Comparison of ENCODE assay signal across 37 cellular contexts in the genomic region with DNA sequence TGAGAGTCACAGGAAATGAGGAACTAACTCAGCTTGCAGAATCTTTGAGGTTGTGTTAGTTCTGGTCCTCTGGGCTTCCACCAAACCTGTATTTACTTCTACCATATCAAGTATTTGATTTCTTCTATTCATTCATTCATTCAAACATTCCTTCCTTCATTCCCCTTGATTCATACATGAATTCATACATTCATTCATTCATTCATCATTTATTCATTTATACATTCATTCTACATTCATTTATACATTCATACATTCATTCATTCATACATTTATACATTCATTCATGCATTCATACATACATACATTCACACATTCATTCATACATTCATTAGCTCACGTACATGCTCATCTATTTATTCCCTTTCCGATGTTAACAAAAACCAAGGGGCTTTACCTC.
"Had no signal": no experiment of that assay in that cellular context is flagged by ENCODE, and none has a peak within 500 bp of the region (broad histone marks: within the 10 kb centered on the region; RNA-seq: fewer than 3 reads in every experiment).

No MANE protein-coding gene starts in this region.

- H3K4me1 Mint-ChIP-seq: activated naive CD4-positive, alpha-beta T cell treated with anti-CD3 and anti-CD28 coated beads, Interleukin-2, amount 50 U/mL, for 24 hours; activated naive CD8-positive, alpha-beta T cell treated with anti-CD3 and anti-CD28 coated beads for 36 hours; activated naive CD8-positive, alpha-beta T cell treated with anti-CD3 and anti-CD28 coated beads, Interleukin-2, amount 50 U/mL, for 24 hours; activated T-helper 17 cell treated with anti-CD3 and anti-CD28 coated beads, Interleukin-2, amount 50 U/mL, for 72 hours; central memory CD8-positive, alpha-beta T cell had no signal

- DNase-seq: activated effector memory CD4-positive, alpha-beta T cell treated with anti-CD3 and anti-CD28 coated beads, Interleukin-2, amount 50 U/mL, for 16 hours; activated effector memory CD4-positive, alpha-beta T cell treated with Interleukin-2 at 50 U/mL for 16 hours; activated gamma-delta T cell; activated gamma-delta T cell treated with Interleukin-2 at 50 U/mL for 16 hours; activated naive CD4-positive, alpha-beta T cell treated with anti-CD3 and anti-CD28 coated beads for 36 hours; activated naive CD4-positive, alpha-beta T cell treated with anti-CD3 and anti-CD28 coated beads, Interleukin-2, amount 10 ng/mL, durations not matched to agents 7 days and 5 days; activated naive CD4-positive, alpha-beta T cell treated with anti-CD3 and anti-CD28 coated beads, Interleukin-2, amount 50 U/mL, for 16 hours; activated naive CD4-positive, alpha-beta T cell treated with Interleukin-2 at 50 U/mL for 16 hours; activated naive CD8-positive, alpha-beta T cell treated with anti-CD3 and anti-CD28 coated beads for 36 hours; activated naive CD8-positive, alpha-beta T cell treated with anti-CD3 and anti-CD28 coated beads, Interleukin-2, amount 10 ng/mL, durations not matched to agents 7 days and 5 days; activated naive CD8-positive, alpha-beta T cell treated with anti-CD3 and anti-CD28 coated beads, Interleukin-2, amount 50 U/mL, for 24 hours; activated T-cell treated with anti-CD3 and anti-CD28 coated beads, Interleukin-2, amount 50 U/mL, for 4 hours; activated T-cell treated with anti-CD3 and anti-CD28 coated beads, Interleukin-2, amount 50 U/mL, for 48 hours; activated T-cell treated with anti-CD3 and anti-CD28 coated beads, Interleukin-2, amount 50 U/mL, for 72 hours; adrenal gland; amniotic stem cell; amygdala; anterior cingulate cortex; body of pancreas; brain microvascular endothelial cell; caudate nucleus; central memory CD4-positive, alpha-beta T cell; cerebellar nuclear complex; colonic mucosa had no signal

- H3K36me3 Mint-ChIP-seq: activated naive CD4-positive, alpha-beta T cell treated with anti-CD3 and anti-CD28 coated beads, Interleukin-2, amount 10 ng/mL, durations not matched to agents 7 days and 5 days; activated naive CD4-positive, alpha-beta T cell treated with anti-CD3 and anti-CD28 coated beads, Interleukin-2, amount 50 U/mL, for 24 hours; activated naive CD4-positive, alpha-beta T cell treated with anti-CD3 and anti-CD28 coated beads, Interleukin-2, amount 50 U/mL, for 72 hours; activated naive CD8-positive, alpha-beta T cell; activated naive CD8-positive, alpha-beta T cell treated with anti-CD3 and anti-CD28 coated beads for 36 hours; brain had no signal

- H3K36me3 ChIP-seq: adrenal gland, ascending aorta, brain microvascular endothelial cell, breast epithelium, cardiac muscle cell, colonic mucosa had no signal

- H3K27ac ChIP-seq: adrenal gland, ascending aorta, body of pancreas, brain microvascular endothelial cell, breast epithelium, cardiac muscle cell, colonic mucosa had no signal

- H3K9me3 ChIP-seq: adrenal gland, ascending aorta, body of pancreas, breast epithelium, colonic mucosa had no signal

- H3K27ac Mint-ChIP-seq: activated naive CD4-positive, alpha-beta T cell treated with anti-CD3 and anti-CD28 coated beads for 36 hours; activated naive CD4-positive, alpha-beta T cell treated with anti-CD3 and anti-CD28 coated beads, Interleukin-2, amount 10 ng/mL, durations not matched to agents 7 days and 5 days; activated naive CD4-positive, alpha-beta T cell treated with anti-CD3 and anti-CD28 coated beads, Interleukin-2, amount 50 U/mL, for 24 hours; activated naive CD4-positive, alpha-beta T cell treated with anti-CD3 and anti-CD28 coated beads, Interleukin-2, amount 50 U/mL, for 72 hours; activated naive CD8-positive, alpha-beta T cell; activated naive CD8-positive, alpha-beta T cell treated with anti-CD3 and anti-CD28 coated beads for 36 hours; activated naive CD8-positive, alpha-beta T cell treated with anti-CD3 and anti-CD28 coated beads, Interleukin-2, amount 10 ng/mL, durations not matched to agents 7 days and 5 days; activated naive CD8-positive, alpha-beta T cell treated with anti-CD3 and anti-CD28 coated beads, Interleukin-2, amount 50 U/mL, for 24 hours; activated T-cell treated with anti-CD3 and anti-CD28 coated beads, Interleukin-2, amount 50 U/mL, for 72 hours; activated T-helper 1 cell treated with anti-CD3 and anti-CD28 coated beads, Interleukin-12 subunit alpha, Interleukin-12 subunit beta, Interleukin-2, Interleukin-4 antibody, amounts not matched to agents 30 ng/mL and 10 ng/mL and 1 ng/mL, durations not matched to agents 14 hours and 24 hours and 36 hours; activated T-helper 17 cell treated with anti-CD3 and anti-CD28 coated beads, Interleukin-2, amount 50 U/mL, for 72 hours; activated T-helper 2 cell treated with anti-CD3 and anti-CD28 coated beads, Interferon-gamma antibody, Interleukin-2, Interleukin-4, amounts not matched to agents 10 μg/mL and 5 μg/mL and 100 μg/mL, durations not matched to agents 14 hours and 24 hours and 36 hours; brain had no signal

- H3K27me3 ChIP-seq: ascending aorta, body of pancreas, breast epithelium, cardiac muscle cell, colonic mucosa had no signal

- H3K4me1 ChIP-seq: adrenal gland, ascending aorta, body of pancreas, breast epithelium, colonic mucosa had no signal

- H3K4me3 Mint-ChIP-seq: activated naive CD4-positive, alpha-beta T cell treated with anti-CD3 and anti-CD28 coated beads for 36 hours; activated naive CD4-positive, alpha-beta T cell treated with anti-CD3 and anti-CD28 coated beads, Interleukin-2, amount 10 ng/mL, durations not matched to agents 7 days and 5 days; activated naive CD4-positive, alpha-beta T cell treated with anti-CD3 and anti-CD28 coated beads, Interleukin-2, amount 50 U/mL, for 24 hours; activated naive CD8-positive, alpha-beta T cell; activated naive CD8-positive, alpha-beta T cell treated with anti-CD3 and anti-CD28 coated beads for 36 hours; activated naive CD8-positive, alpha-beta T cell treated with anti-CD3 and anti-CD28 coated beads, Interleukin-2, amount 10 ng/mL, durations not matched to agents 7 days and 5 days; activated naive CD8-positive, alpha-beta T cell treated with anti-CD3 and anti-CD28 coated beads, Interleukin-2, amount 50 U/mL, for 24 hours; activated T-cell treated with anti-CD3 and anti-CD28 coated beads, Interleukin-2, amount 50 U/mL, for 4 hours; activated T-cell treated with anti-CD3 and anti-CD28 coated beads, Interleukin-2, amount 50 U/mL, for 72 hours; activated T-helper 1 cell treated with anti-CD3 and anti-CD28 coated beads, Interleukin-12 subunit alpha, Interleukin-12 subunit beta, Interleukin-2, Interleukin-4 antibody, amounts not matched to agents 30 ng/mL and 10 ng/mL and 1 ng/mL, durations not matched to agents 14 hours and 24 hours and 36 hours; activated T-helper 17 cell treated with anti-CD3 and anti-CD28 coated beads, Interleukin-2, amount 50 U/mL, for 72 hours; brain; central memory CD8-positive, alpha-beta T cell had no signal

- H3K4me3 ChIP-seq: adrenal gland, ascending aorta, body of pancreas, breast epithelium, cardiac muscle cell, colonic mucosa had no signal

- ATAC-seq: activated naive CD4-positive, alpha-beta T cell treated with anti-CD3 and anti-CD28 coated beads, Interleukin-2, amount 50 U/mL, for 72 hours; activated naive CD8-positive, alpha-beta T cell treated with anti-CD3 and anti-CD28 coated beads, Interleukin-2, amount 50 U/mL, for 24 hours; activated T-cell treated with anti-CD3 and anti-CD28 coated beads, Interleukin-2, amount 50 U/mL, for 4 hours; activated T-cell treated with anti-CD3 and anti-CD28 coated beads, Interleukin-2, amount 50 U/mL, for 72 hours; activated T-helper 17 cell treated with anti-CD3 and anti-CD28 coated beads, Interleukin-2, amount 50 U/mL, for 72 hours; body of pancreas had no signal

- FAIRE-seq: astrocyte, colon had no signal
